ENCODE assay signal across 8 cellular contexts in the genomic region with DNA sequence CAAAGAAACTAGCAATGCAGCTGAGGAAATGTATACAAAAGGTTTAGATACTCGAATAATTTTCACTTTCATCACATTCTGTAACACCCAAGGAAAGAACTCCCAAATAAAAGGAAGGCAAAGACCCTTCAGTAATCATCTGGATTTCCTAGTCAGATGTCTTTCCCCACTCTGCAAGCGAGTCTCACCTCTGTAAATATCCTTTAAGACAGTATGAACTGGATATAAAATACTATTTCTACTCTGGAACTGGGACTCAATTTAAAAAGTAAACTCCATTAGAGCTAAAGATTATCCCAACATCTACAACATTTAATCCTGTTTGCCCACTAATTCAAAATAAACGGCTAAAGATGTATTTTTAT. TPM values are rescaled to one million over a fixed set of nuclear protein-coding genes. Genes with fewer than 3 reads are reported as not detected.
DNase-seq lines count a peak whose midpoint lies in the region; ATAC-seq and TF ChIP-seq lines count a peak whose summit lies in the region.

No MANE protein-coding gene starts in this region.

- H3K9me3 Mint-ChIP-seq in CD4-positive, alpha-beta memory T cell, result no peaks in the 10 kb centered on the region

- H3K27me3 Mint-ChIP-seq in CD4-positive, alpha-beta memory T cell, result peaks cover 0 to 2% of the 10 kb centered on the region in 2 donors

- peak overlapping the region; percentile 74 for H3K27ac ChIP-seq in CD4-positive, alpha-beta memory T cell (ENCODE audit: low read depth, low read length)
- H3K27ac ChIP-seq in HUES48 (ENCODE audit: low read depth, low read length) (peak overlapping the region; percentile 59), colonic mucosa (peak overlapping the region; percentile 66), neutrophil (peak overlapping the region; percentile 62)

- peaks cover 27 to 48% (median 36%) of the 10 kb centered on the region in 4 donors for H3K4me1 Mint-ChIP-seq in CD4-positive, alpha-beta memory T cell

- H3K4me3 ChIP-seq in CD4-positive, alpha-beta memory T cell (ENCODE audit: low read length in 2 of 2), result peak overlapping the region; percentile 45 to 66
- H3K4me3 ChIP-seq in HUES48 (ENCODE audit: low read depth, low read length) (peak overlapping the region; percentile 30; the same call in 1 of the 2 replicates), colonic mucosa (no peak overlapping the region), neutrophil (ENCODE audit: low read depth in 1 of 2, low read length in 1 of 2) (peak overlapping the region; percentile 40 to 53)

- H3K4me3 Mint-ChIP-seq in CD4-positive, alpha-beta memory T cell, result peak overlapping the region; percentile 93 to 100 (median 96)

- H3K36me3 Mint-ChIP-seq in CD4-positive, alpha-beta memory T cell, result peaks cover under 1 to 9% of the 10 kb centered on the region in 2 donors

- H3K9ac ChIP-seq in HUES48 (ENCODE audit: low read depth, low read length) (peak overlapping the region; percentile 63; the same call in 1 of the 2 replicates), colonic mucosa (ENCODE audit: low read depth in 2 of 2, low read length in 2 of 2) (peak overlapping the region in 1 of 2 donors; percentile 84)

- POLR2A ChIA-PET in CD4-positive, alpha-beta memory T cell (lab: Charles Lee; ENCODE audit: partially characterized antibody), result interaction anchor here (1.0 to 6.6 kb wide), 7 partner anchors 12 to 261 kb away, joined by 3 to 53 read pairs (median 8); partner anchors contain the start of genes PRDM15 and ZBTB21

- H3K9me3 ChIP-seq in CD4-positive, alpha-beta memory T cell (ENCODE audit: control insufficient read depth in 1 of 2, low read length in 2 of 2), result no peaks in the 10 kb centered on the region
- H3K9me3 ChIP-seq in HUES48 (ENCODE audit: control insufficient read depth, insufficient read depth, low read length) (no peaks in the 10 kb centered on the region), colonic mucosa (no peaks in the 10 kb centered on the region), neutrophil (no peaks in the 10 kb centered on the region)

- peaks cover 37% of the 10 kb centered on the region for H3K4me1 ChIP-seq in CD4-positive, alpha-beta memory T cell (ENCODE audit: insufficient read depth, low read length)
- H3K4me1 ChIP-seq in HUES48 (ENCODE audit: control insufficient read depth, insufficient read depth, low read length) (peaks cover 17% of the 10 kb centered on the region), colonic mucosa (peaks cover 7% of the 10 kb centered on the region), neutrophil (ENCODE audit: control insufficient read depth in 1 of 2, insufficient read depth in 1 of 2, low read depth in 1 of 2, low read length in 1 of 2) (peaks cover 21 to 28% of the 10 kb centered on the region in 2 experiments)

- no peak for DNase-seq in CD4-positive, alpha-beta memory T cell
- no peak for DNase-seq in colonic mucosa
- no peak for DNase-seq in AG20443 (ENCODE audit: low spot score)
- DNase-seq in SKM-1 (lab: John Stamatoyannopoulos, UW; ENCODE audit: unreplicated experiment), result no peak
- DNase-seq in Ammon's horn (ENCODE audit: low spot score), result no peak

- TF ChIP-seq CTCF in colonic mucosa (IDR thresholded peaks at IDR 0.05) (no peak), neutrophil (IDR thresholded peaks at IDR 0.05) (no peak)

- intact Hi-C loops in CD4-positive, alpha-beta memory T cell (cut with micrococcal nuclease), result loop anchor here (1.0 to 2.0 kb wide), 4 partner anchors 47 to 182 kb away; partner anchors contain the start of gene PRDM15
- intact Hi-C loops in colonic mucosa (cut with DNase I), result no loop called here

- CTCF ChIA-PET in CD4-positive, alpha-beta memory T cell (lab: Charles Lee; ENCODE audit: partially characterized antibody), result interaction anchor here (0.7 to 4.8 kb wide), 9 partner anchors 26 to 644 kb away, joined by 3 to 43 read pairs (median 4); partner anchors contain the start of gene PRDM15

- H3K36me3 ChIP-seq in CD4-positive, alpha-beta memory T cell (ENCODE audit: insufficient read depth, low read length), result no peaks in the 10 kb centered on the region
- H3K36me3 ChIP-seq in HUES48 (ENCODE audit: control insufficient read depth, insufficient read depth, low read length), result no peaks in the 10 kb centered on the region
- no peaks in the 10 kb centered on the region for H3K36me3 ChIP-seq in colonic mucosa
- no peaks in the 10 kb centered on the region for H3K36me3 ChIP-seq in neutrophil

- no peaks in the 10 kb centered on the region for H3K27me3 ChIP-seq in CD4-positive, alpha-beta memory T cell (ENCODE audit: insufficient read depth, low read length)
- H3K27me3 ChIP-seq in HUES48 (ENCODE audit: control insufficient read depth, insufficient read depth, low read length) (no peaks in the 10 kb centered on the region), colonic mucosa (no peaks in the 10 kb centered on the region), neutrophil (peaks cover 9% of the 10 kb centered on the region)

- peak overlapping the region; percentile 90 to 100 (median 99) for H3K27ac Mint-ChIP-seq in CD4-positive, alpha-beta memory T cell

- no peak for ATAC-seq in GM21390 (IDR thresholded peaks at IDR 0.05; ENCODE audit: unreplicated experiment)

RNA-seq across cellular contexts. Expression of gene C2CD2, which starts 27.0 kb away (rescaled TPM):
- 10 to 100 TPM; 10.5 to 11.0 TPM for total RNA-seq in CD4-positive, alpha-beta memory T cell
- 1 to 10 TPM; 1.9 to 3.5 TPM for polyA plus RNA-seq in CD4-positive, alpha-beta memory T cell
- 10 to 100 TPM; 13.3 to 16.1 TPM for total RNA-seq in colonic mucosa

RNA-seq across cellular contexts. Expression of gene PRDM15, which starts 47.6 kb away (rescaled TPM):
- total RNA-seq in CD4-positive, alpha-beta memory T cell, result 10 to 100 TPM; 14.2 to 14.3 TPM
- polyA plus RNA-seq in CD4-positive, alpha-beta memory T cell, result 1 to 10 TPM in 1 of 2 donors, under 1 TPM in 1; 0.50 to 3.3 TPM
- 1 to 10 TPM; 3.2 to 6.3 TPM for total RNA-seq in colonic mucosa
